In the genomic region with DNA sequence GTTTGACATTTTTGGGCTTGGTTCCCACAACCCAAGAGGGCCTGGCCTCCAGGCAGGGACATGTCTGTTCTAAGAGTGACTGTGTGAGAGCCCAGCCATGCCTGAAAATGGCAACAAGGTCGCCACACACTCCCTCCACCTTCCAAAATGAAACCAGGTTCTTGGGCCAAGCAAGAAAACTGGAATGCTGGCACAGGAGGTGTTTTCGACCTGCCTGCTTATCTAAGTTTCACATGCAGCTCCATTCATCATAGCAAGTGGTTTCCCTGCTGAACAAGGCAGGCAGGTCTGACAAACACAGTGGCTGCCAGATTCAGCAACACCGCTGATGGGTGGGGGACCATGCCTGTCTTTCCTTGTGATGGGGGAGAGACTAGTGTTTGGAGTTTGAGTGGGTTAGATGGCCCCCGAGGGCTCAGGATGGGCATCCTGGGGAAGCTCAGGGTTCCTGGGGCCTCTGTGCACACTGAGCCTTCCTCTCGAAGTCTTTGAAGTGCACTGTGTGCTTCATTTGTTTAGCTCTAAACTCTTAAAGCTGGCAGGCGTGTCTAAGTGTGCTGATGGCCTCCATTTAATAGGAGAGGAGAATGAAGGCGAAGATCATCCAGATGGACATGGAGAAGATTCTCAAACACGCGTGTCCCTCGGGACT, we compare ENCODE assay signal across 14 cellular contexts. TPM values are rescaled to one million over a fixed set of nuclear protein-coding genes. Genes with fewer than 3 reads are reported as not detected.
DNase-seq lines count a peak whose midpoint lies in the region; ATAC-seq, FAIRE-seq and TF ChIP-seq lines count a peak whose summit lies in the region.
"Had no signal": no experiment of that assay in that cellular context is flagged by ENCODE, and none has a peak within 500 bp of the region (broad histone marks: within the 10 kb centered on the region; RNA-seq: fewer than 3 reads in every experiment).

No MANE protein-coding gene starts in this region.

- no peak overlapping the region for H3K4me3 ChIP-seq in IMR-90 (ENCODE audit: insufficient read depth, low read depth, low read length)
- H3K4me3 ChIP-seq in astrocyte (ENCODE audit: insufficient read depth, low read depth, low read length), result no peak overlapping the region
- no peak overlapping the region for H3K4me3 ChIP-seq in kidney (ENCODE audit: low read length in 2 of 2)
- no peak overlapping the region for H3K4me3 ChIP-seq in mucosa of descending colon
- H3K4me3 ChIP-seq: GM12878, right lobe of liver had no signal

- peaks cover 4% of the 10 kb centered on the region; the same call in 1 of the 2 replicates for H3K9me1 ChIP-seq in IMR-90 (ENCODE audit: insufficient read depth, low read length)

- H4K5ac ChIP-seq in IMR-90 (ENCODE audit: low read depth, low read length), result peak overlapping the region; percentile 5; the same call in 1 of the 2 replicates

- H2AK5ac ChIP-seq in IMR-90 (ENCODE audit: low read depth, low read length), result peak overlapping the region; percentile 16; the same call in 1 of the 2 replicates

- H2BK15ac ChIP-seq in IMR-90 (ENCODE audit: low read depth, low read length), result peak overlapping the region; percentile 67; the same call in 1 of the 3 replicates

- dilution Hi-C loops in IMR-90 (cut with HindIII; ENCODE audit: low sequenced_read_pairs, unreplicated experiment), result no loop called here

- no peak overlapping the region; the same call in 1 of the 2 replicates for H4K91ac ChIP-seq in IMR-90 (ENCODE audit: insufficient read depth, low read depth, low read length)

- H2BK120ac ChIP-seq in IMR-90 (ENCODE audit: low read depth, low read length), result peak overlapping the region; percentile 51; the same call in 1 of the 2 replicates

- H3K9ac ChIP-seq in IMR-90 (ENCODE audit: low read depth, low read length), result no peak overlapping the region
- no peak overlapping the region for H3K9ac ChIP-seq in astrocyte (ENCODE audit: low read length)
- peak overlapping the region in 1 of 2 donors; percentile 44 for H3K9ac ChIP-seq in kidney (ENCODE audit: low read length in 2 of 2)

- H3K27me3 ChIP-seq in IMR-90 (ENCODE audit: control insufficient read depth, insufficient read depth, low read length), result no peaks in the 10 kb centered on the region
- H3K27me3 ChIP-seq in astrocyte (ENCODE audit: insufficient read depth, low read length), result no peaks in the 10 kb centered on the region
- H3K27me3 ChIP-seq: right lobe of liver had no signal

- POLR2A ChIA-PET in IMR-90 (lab: Charles Lee; ENCODE audit: unreplicated experiment), result no interaction called here

- TF ChIP-seq POLR2A in IMR-90 (IDR thresholded peaks at IDR 0.05; ENCODE audit: low read depth, low read length), result no peak

- H3K9me3 Mint-ChIP-seq in astrocyte (ENCODE audit: unreplicated experiment), result no peaks in the 10 kb centered on the region
- H3K9me3 Mint-ChIP-seq in stimulated activated naive B cell treated with anti-CD40 and anti-IgM and Interleukin-4, amounts not matched to agents 10 μg/mL and 1 μg/mL and 100 μg/mL, for 72 hours, result no peaks in the 10 kb centered on the region
- H3K9me3 Mint-ChIP-seq: activated T-cell treated with anti-CD3 and anti-CD28 coated beads, Interleukin-2, amount 50 U/mL, for 72 hours; T-helper 1 cell treated with Interleukin-12 subunit alpha and Interleukin-12 subunit beta and Interleukin-4 antibody, amounts not matched to agents 30 μg/mL and 1 μg/mL, for 36 hours had no signal

- intact Hi-C loops in IMR-90 (cut with micrococcal nuclease), result no loop called here
- intact Hi-C loops in kidney (cut with DNase I), result no loop called here
- intact Hi-C loops in mucosa of descending colon (cut with DNase I, micrococcal nuclease), result no loop called here

- peak overlapping the region; percentile 21; the same call in 1 of the 2 replicates for H3K18ac ChIP-seq in IMR-90 (ENCODE audit: low read depth, low read length)

- peaks cover 15% of the 10 kb centered on the region for H3K27me3 Mint-ChIP-seq in astrocyte (ENCODE audit: low read depth, unreplicated experiment)
- peaks cover 16 to 24% of the 10 kb centered on the region in 2 donors for H3K27me3 Mint-ChIP-seq in stimulated activated naive B cell treated with anti-CD40 and anti-IgM and Interleukin-4, amounts not matched to agents 10 μg/mL and 1 μg/mL and 100 μg/mL, for 72 hours

- no TSS peak for BruUV-seq in IMR-90 (replicated peaks; lab: Mats Ljungman, UMichigan)

- FAIRE-seq in astrocyte (lab: Jason Lieb, UNC) (no peak), kidney (lab: Jason Lieb, UNC) (no peak)
- FAIRE-seq: GM12878 had no signal

- H3K4me2 ChIP-seq in IMR-90 (ENCODE audit: low read depth, low read length) (no peak overlapping the region), astrocyte (ENCODE audit: low read length) (no peak overlapping the region)

- H3K27ac ChIP-seq in IMR-90 (ENCODE audit: insufficient read depth, low read length), result no peak overlapping the region
- H3K27ac ChIP-seq in astrocyte (ENCODE audit: low read depth, low read length), result no peak overlapping the region
- peak overlapping the region; percentile 81 to 82 for H3K27ac ChIP-seq in kidney (ENCODE audit: low read depth in 2 of 2, low read length in 2 of 2)
- H3K27ac ChIP-seq: right lobe of liver had no signal

- peak; percentile 19 for ATAC-seq in IMR-90 (ENCODE audit: low read depth)
- peak; percentile 77 to 78 for ATAC-seq in stimulated activated naive B cell treated with anti-CD40 and anti-IgM and Interleukin-4, amounts not matched to agents 10 μg/mL and 1 μg/mL and 100 μg/mL, for 72 hours (replicated peaks)
- no peak for ATAC-seq in mucosa of descending colon
- ATAC-seq: GM12878 had no signal

- TF ChIP-seq RAD21 in IMR-90 (IDR thresholded peaks at IDR 0.05; ENCODE audit: low read length), result no peak

- H2BK20ac ChIP-seq in IMR-90 (ENCODE audit: low read depth, low read length), result 0 out of 2 replicates have a peak overlapping the region, but pooled peaks have one; percentile 4

- no peak overlapping the region for H3K4me3 Mint-ChIP-seq in astrocyte (ENCODE audit: unreplicated experiment)
- no peak overlapping the region for H3K4me3 Mint-ChIP-seq in stimulated activated naive B cell treated with anti-CD40 and anti-IgM and Interleukin-4, amounts not matched to agents 10 μg/mL and 1 μg/mL and 100 μg/mL, for 72 hours
- H3K4me3 Mint-ChIP-seq: activated T-cell treated with anti-CD3 and anti-CD28 coated beads, Interleukin-2, amount 50 U/mL, for 72 hours; T-helper 1 cell treated with Interleukin-12 subunit alpha and Interleukin-12 subunit beta and Interleukin-4 antibody, amounts not matched to agents 30 μg/mL and 1 μg/mL, for 36 hours had no signal

- in situ Hi-C loops in IMR-90 (cut with MboI; ENCODE audit: low sequenced_read_pairs), result no loop called here

- CTCF ChIA-PET in IMR-90 (lab: Yijun Ruan, JAX), result no interaction called here

- TF ChIP-seq CTCF in IMR-90 (conservative IDR thresholded peaks at IDR 0.05; ENCODE audit: low read depth, low read length) (no peak), astrocyte (IDR thresholded peaks at IDR 0.05; ENCODE audit: insufficient read depth, low read depth, low read length) (no peak), kidney (IDR thresholded peaks at IDR 0.05; ENCODE audit: borderline replicate concordance, extremely low read depth, insufficient read depth) (no peak), mucosa of descending colon (IDR thresholded peaks at IDR 0.05) (no peak)

- no peak for DNase-seq in IMR-90
- DNase-seq in astrocyte (ENCODE audit: low read depth), result peak; percentile 46
- DNase-seq in kidney, result no peak
- DNase-seq in stimulated activated naive B cell treated with anti-CD40 and anti-IgM and Interleukin-4, amounts not matched to agents 10 μg/mL and 1 μg/mL and 100 μg/mL, for 72 hours, result no peak
- no peak for DNase-seq in SIG-M5 (lab: John Stamatoyannopoulos, UW)
- DNase-seq in inferior parietal cortex (ENCODE audit: extremely low spot score), result no peak
- DNase-seq in NCI-H2029 (lab: John Stamatoyannopoulos, UW), result no peak
- DNase-seq in mucosa of descending colon, result no peak
- DNase-seq: KG1, NCI-H748 treated with DMSO at 0.1 percent for 48 hours, right lobe of liver had no signal

- 53% methylated on average over 3 of the region's 10 CpGs; no CpG with 5 or more reads in 1 of the 2 experiments for WGBS in IMR-90 (ENCODE audit: extremely low coverage in 2 of 2, insufficient read length in 1 of 2), 2 experiments

- peaks cover 3% of the 10 kb centered on the region for H3K36me3 Mint-ChIP-seq in astrocyte (ENCODE audit: low read depth, unreplicated experiment)
- H3K36me3 Mint-ChIP-seq in stimulated activated naive B cell treated with anti-CD40 and anti-IgM and Interleukin-4, amounts not matched to agents 10 μg/mL and 1 μg/mL and 100 μg/mL, for 72 hours, result no peaks in the 10 kb centered on the region

- H4K20me1 ChIP-seq in IMR-90 (ENCODE audit: insufficient read depth, low read length) (no peaks in the 10 kb centered on the region), astrocyte (ENCODE audit: insufficient read depth, low read length) (no peaks in the 10 kb centered on the region)

- H3K23ac ChIP-seq in IMR-90 (ENCODE audit: low read depth, low read length), result no peak overlapping the region

- H2AFZ ChIP-seq in IMR-90 (replicated peaks; ENCODE audit: low read length, poor library complexity), result peak overlapping the region; percentile 38
- no peak overlapping the region for H2AFZ ChIP-seq in astrocyte (ENCODE audit: low read depth, low read length)

- no peak overlapping the region for H2BK5ac ChIP-seq in IMR-90 (ENCODE audit: low read depth, low read length, poor library complexity, severe bottlenecking)

- no peaks in the 10 kb centered on the region for H3K79me1 ChIP-seq in IMR-90 (ENCODE audit: low read depth in 1 of 2, low read length in 2 of 2)

- H3K4ac ChIP-seq in IMR-90 (ENCODE audit: low read depth, low read length), result peak overlapping the region; percentile 19

- H3K4me1 ChIP-seq in IMR-90 (ENCODE audit: control insufficient read depth, insufficient read depth, low read length), result peaks cover 16% of the 10 kb centered on the region
- H3K4me1 ChIP-seq in astrocyte (ENCODE audit: insufficient read depth, low read length), result no peaks in the 10 kb centered on the region
- H3K4me1 ChIP-seq in kidney (ENCODE audit: control insufficient read depth in 1 of 2, insufficient read depth in 1 of 2, low read depth in 1 of 2, low read length in 2 of 2), result peaks cover 16 to 28% of the 10 kb centered on the region in 2 donors
- H3K4me1 ChIP-seq in mucosa of descending colon (ENCODE audit: low read depth), result no peaks in the 10 kb centered on the region
- H3K4me1 ChIP-seq: right lobe of liver had no signal

- H3K9me3 ChIP-seq in IMR-90 (ENCODE audit: control insufficient read depth, insufficient read depth, low read length), result no peaks in the 10 kb centered on the region
- H3K9me3 ChIP-seq in astrocyte (ENCODE audit: insufficient read depth, low read depth, low read length), result no peaks in the 10 kb centered on the region
- no peaks in the 10 kb centered on the region for H3K9me3 ChIP-seq in kidney (ENCODE audit: control insufficient read depth in 1 of 2, low read length in 2 of 2)
- H3K9me3 ChIP-seq in mucosa of descending colon, result no peaks in the 10 kb centered on the region
- H3K9me3 ChIP-seq: right lobe of liver had no signal

- H3K27ac Mint-ChIP-seq in astrocyte (ENCODE audit: unreplicated experiment), result no peak overlapping the region
- H3K27ac Mint-ChIP-seq in stimulated activated naive B cell treated with anti-CD40 and anti-IgM and Interleukin-4, amounts not matched to agents 10 μg/mL and 1 μg/mL and 100 μg/mL, for 72 hours, result peak overlapping the region; percentile 51
- H3K27ac Mint-ChIP-seq: activated T-cell treated with anti-CD3 and anti-CD28 coated beads, Interleukin-2, amount 50 U/mL, for 72 hours; T-helper 1 cell treated with Interleukin-12 subunit alpha and Interleukin-12 subunit beta and Interleukin-4 antibody, amounts not matched to agents 30 μg/mL and 1 μg/mL, for 36 hours had no signal

- H2AK9ac ChIP-seq in IMR-90 (replicated peaks; ENCODE audit: low read depth, low read length, poor library complexity), result no peak overlapping the region

- peak overlapping the region in 1 of 2 experiments; percentile 39; a peak in 3 of 4 replicates for H4K8ac ChIP-seq in IMR-90 (ENCODE audit: low read depth in 2 of 2, low read length in 2 of 2)

- H3K4me1 Mint-ChIP-seq in astrocyte (ENCODE audit: low read depth, unreplicated experiment), result peaks cover 8% of the 10 kb centered on the region
- peaks cover 6 to 24% of the 10 kb centered on the region in 2 donors for H3K4me1 Mint-ChIP-seq in stimulated activated naive B cell treated with anti-CD40 and anti-IgM and Interleukin-4, amounts not matched to agents 10 μg/mL and 1 μg/mL and 100 μg/mL, for 72 hours

- H3K56ac ChIP-seq in IMR-90 (ENCODE audit: extremely low read depth, insufficient read depth, low read length), result no peak overlapping the region

- H3K36me3 ChIP-seq in IMR-90 (ENCODE audit: control insufficient read depth, insufficient read depth, low read length), result no peaks in the 10 kb centered on the region
- no peaks in the 10 kb centered on the region for H3K36me3 ChIP-seq in astrocyte (ENCODE audit: insufficient read depth, low read length)
- H3K36me3 ChIP-seq in kidney (ENCODE audit: control insufficient read depth in 1 of 2, insufficient read depth in 2 of 2, low read length in 2 of 2), result no peaks in the 10 kb centered on the region
- H3K36me3 ChIP-seq in mucosa of descending colon (ENCODE audit: low read depth), result no peaks in the 10 kb centered on the region
- H3K36me3 ChIP-seq: right lobe of liver had no signal

- H3K14ac ChIP-seq in IMR-90 (replicated peaks; ENCODE audit: low read depth, low read length), result peak overlapping the region; percentile 49; the same call in 1 of the 2 replicates

- no peaks in the 10 kb centered on the region for H3K79me2 ChIP-seq in astrocyte (ENCODE audit: insufficient read depth, low read length)

RNA-seq across cellular contexts. Expression of a gene that starts 17.9 kb away (rescaled TPM):
- total RNA-seq in IMR-90 (2012; rRNA removed) (212 and 220 TPM in 2 replicates), astrocyte (252 and 287 TPM in 2 replicates), kidney (83.5 TPM), mucosa of descending colon (100 to 1,000 TPM; 101 to 168 (median 113) TPM)
- polyA plus RNA-seq in IMR-90 (2012; rRNA removed) (795 and 823 TPM in 2 replicates), kidney (ENCODE audit: insufficient read depth, low read depth, low replicate concordance) (135 TPM)
- polyA plus RNA-seq in IMR-90 (2012; cell fraction: cytosol; rRNA removed), result 1,010 and 1,498 TPM in 2 replicates
- polyA plus RNA-seq in IMR-90 (2012; cell fraction: nucleus; rRNA removed; ENCODE audit: low replicate concordance), result 1,145 and 2,216 TPM in 2 replicates

Comparison
In these comparisons a context has a peak if more than half of its experiments do, and no peak if none do; other contexts are left out.
1. H3K27ac ChIP-seq: peak in kidney (2 of 2); none in IMR-90 (single experiment) and astrocyte (single experiment).